Comparison of ENCODE assay signal across 1 cellular context in genomic region chr22:39207141-39208012, GRCh38.
TF ChIP-seq lines count a peak whose summit lies in the region.

No MANE protein-coding gene starts in this region.

TF ChIP-seq in IMR-90, 13 proteins besides CTCF, POLR2A, EP300 and RAD21 (continued from another document):
- TF ChIP-seq USF2 (IDR thresholded peaks at IDR 0.05; ENCODE audit: low read depth, low read length) (no peak), CEBPB (IDR thresholded peaks at IDR 0.05; ENCODE audit: low read depth, low read length) (no peak), FOS (IDR thresholded peaks at IDR 0.05; ENCODE audit: low read depth, low read length) (no peak), ELK1 (IDR thresholded peaks at IDR 0.05; ENCODE audit: borderline replicate concordance, low read depth, low read length) (no peak), MAFK (IDR thresholded peaks at IDR 0.05; ENCODE audit: low read depth, low read length) (no peak), SMC3 (IDR thresholded peaks at IDR 0.05; ENCODE audit: low read depth, low read length) (no peak), CHD1 (IDR thresholded peaks at IDR 0.05; ENCODE audit: low read depth, low read length) (no peak), MAZ (IDR thresholded peaks at IDR 0.05; ENCODE audit: borderline replicate concordance, low read depth, low read length) (no peak)
